In genomic region chr6:75493400-75494064, GRCh38 we compare ENCODE assay signal across 9 cellular contexts. TPM values are rescaled to one million over a fixed set of nuclear protein-coding genes. Genes with fewer than 3 reads are reported as not detected.
DNase-seq lines count a peak whose midpoint lies in the region; TF ChIP-seq lines count a peak whose summit lies in the region.
"Had no signal": no experiment of that assay in that cellular context is flagged by ENCODE, and none has a peak within 500 bp of the region (broad histone marks: within the 10 kb centered on the region; RNA-seq: fewer than 3 reads in every experiment).

A gene with protein sequence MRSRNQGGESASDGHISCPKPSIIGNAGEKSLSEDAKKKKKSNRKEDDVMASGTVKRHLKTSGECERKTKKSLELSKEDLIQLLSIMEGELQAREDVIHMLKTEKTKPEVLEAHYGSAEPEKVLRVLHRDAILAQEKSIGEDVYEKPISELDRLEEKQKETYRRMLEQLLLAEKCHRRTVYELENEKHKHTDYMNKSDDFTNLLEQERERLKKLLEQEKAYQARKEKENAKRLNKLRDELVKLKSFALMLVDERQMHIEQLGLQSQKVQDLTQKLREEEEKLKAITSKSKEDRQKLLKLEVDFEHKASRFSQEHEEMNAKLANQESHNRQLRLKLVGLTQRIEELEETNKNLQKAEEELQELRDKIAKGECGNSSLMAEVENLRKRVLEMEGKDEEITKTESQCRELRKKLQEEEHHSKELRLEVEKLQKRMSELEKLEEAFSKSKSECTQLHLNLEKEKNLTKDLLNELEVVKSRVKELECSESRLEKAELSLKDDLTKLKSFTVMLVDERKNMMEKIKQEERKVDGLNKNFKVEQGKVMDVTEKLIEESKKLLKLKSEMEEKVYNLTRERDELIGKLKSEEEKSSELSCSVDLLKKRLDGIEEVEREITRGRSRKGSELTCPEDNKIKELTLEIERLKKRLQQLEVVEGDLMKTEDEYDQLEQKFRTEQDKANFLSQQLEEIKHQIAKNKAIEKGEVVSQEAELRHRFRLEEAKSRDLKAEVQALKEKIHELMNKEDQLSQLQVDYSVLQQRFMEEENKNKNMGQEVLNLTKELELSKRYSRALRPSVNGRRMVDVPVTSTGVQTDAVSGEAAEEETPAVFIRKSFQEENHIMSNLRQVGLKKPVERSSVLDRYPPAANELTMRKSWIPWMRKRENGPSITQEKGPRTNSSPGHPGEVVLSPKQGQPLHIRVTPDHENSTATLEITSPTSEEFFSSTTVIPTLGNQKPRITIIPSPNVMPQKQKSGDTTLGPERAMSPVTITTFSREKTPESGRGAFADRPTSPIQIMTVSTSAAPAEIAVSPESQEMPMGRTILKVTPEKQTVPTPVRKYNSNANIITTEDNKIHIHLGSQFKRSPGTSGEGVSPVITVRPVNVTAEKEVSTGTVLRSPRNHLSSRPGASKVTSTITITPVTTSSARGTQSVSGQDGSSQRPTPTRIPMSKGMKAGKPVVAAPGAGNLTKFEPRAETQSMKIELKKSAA (N-terminal part only) (minus strand): TSS chr6:75493800. CDS start chr6:75414972, 78,828 bp downstream.

- H3K4me2 ChIP-seq in OCI-LY3 (ENCODE audit: low read length), result peak within 1 kb of the TSS; percentile 81

- H3K27ac Mint-ChIP-seq in mesothelial cell of epicardium (peak within 1 kb of the TSS; percentile 90), type B pancreatic cell (no peak within 1 kb of the TSS)

- peak within 1 kb of the TSS; percentile 20 for H3K9ac ChIP-seq in OCI-LY3 (ENCODE audit: low read length)

- H3K27me3 ChIP-seq in OCI-LY3 (ENCODE audit: low read depth, low read length) (no peaks in the 10 kb centered on the region), esophagus (ENCODE audit: control insufficient read depth in 1 of 2, insufficient read depth in 2 of 2, low read length in 2 of 2) (no peaks in the 10 kb centered on the region)

- H3K36me3 Mint-ChIP-seq in mesothelial cell of epicardium (no peaks in the 10 kb centered on the region), type B pancreatic cell (no peaks in the 10 kb centered on the region)

- H3K36me3 ChIP-seq in OCI-LY3 (replicated peaks; ENCODE audit: low read depth, low read length) (no peaks in the 10 kb centered on the region), esophagus (ENCODE audit: control insufficient read depth in 2 of 2, insufficient read depth in 2 of 2, low read length in 1 of 2) (no peaks in the 10 kb centered on the region)

- no peaks in the 10 kb centered on the region for H4K20me1 ChIP-seq in OCI-LY3 (ENCODE audit: insufficient read depth, low read length)

- H3K4me3 ChIP-seq in OCI-LY3 (ENCODE audit: low read length) (peak within 1 kb of the TSS; percentile 64), esophagus (ENCODE audit: low read depth in 1 of 2, low read length in 2 of 2) (peak within 1 kb of the TSS; percentile 22 to 33)

- peak within 1 kb of the TSS; percentile 66 for H3K4me3 Mint-ChIP-seq in mesothelial cell of epicardium
- peak within 1 kb of the TSS; percentile 75 for H3K4me3 Mint-ChIP-seq in type B pancreatic cell
- H3K4me3 Mint-ChIP-seq: activated T-cell treated with anti-CD3 and anti-CD28 coated beads, Interleukin-2, amount 50 U/mL, for 4 hours had no signal

- no peaks in the 10 kb centered on the region for H3K9me3 Mint-ChIP-seq in mesothelial cell of epicardium
- H3K9me3 Mint-ChIP-seq in type B pancreatic cell, result no peaks in the 10 kb centered on the region
- H3K9me3 Mint-ChIP-seq: activated T-cell treated with anti-CD3 and anti-CD28 coated beads, Interleukin-2, amount 50 U/mL, for 4 hours had no signal

- peak within 1 kb of the TSS; percentile 31; the same call in 1 of the 2 replicates for H2AFZ ChIP-seq in OCI-LY3 (ENCODE audit: low read depth, low read length)

- no peak for TF ChIP-seq CTCF in OCI-LY3 (IDR thresholded peaks at IDR 0.05; ENCODE audit: low read depth, low read length)
- no peak for TF ChIP-seq CTCF in mesothelial cell of epicardium (IDR thresholded peaks at IDR 0.05; ENCODE audit: unreplicated experiment)
- TF ChIP-seq CTCF in type B pancreatic cell (conservative IDR thresholded peaks at IDR 0.05), result no peak

- 20 to 22% methylated on average over 10 of the region's 10 CpGs for WGBS in esophagus, 2 donors

- no peak for DNase-seq in mesothelial cell of epicardium (ENCODE audit: low spot score in 2 of 2, unreplicated experiment in 2 of 2)
- DNase-seq in type B pancreatic cell (ENCODE audit: extremely low spot score, unreplicated experiment), result no peak
- DNase-seq in mesenteric fat pad (ENCODE audit: low spot score), result no peak
- no peak for DNase-seq in NCI-H187 treated with DMSO at 0.1 percent for 48 hours (lab: John Stamatoyannopoulos, UW)
- no peak for DNase-seq in H4 (ENCODE audit: low spot score)
- DNase-seq: activated T-cell treated with anti-CD3 and anti-CD28 coated beads, Interleukin-2, amount 50 U/mL, for 4 hours; NCI-H774 had no signal

- no peaks in the 10 kb centered on the region for H3K9me3 ChIP-seq in OCI-LY3 (ENCODE audit: insufficient read depth, low read length)
- no peaks in the 10 kb centered on the region for H3K9me3 ChIP-seq in esophagus (ENCODE audit: control insufficient read depth in 2 of 2, insufficient read depth in 1 of 2, low read depth in 1 of 2, low read length in 1 of 2)

- H3K79me2 ChIP-seq in OCI-LY3 (ENCODE audit: low read length), result no peaks in the 10 kb centered on the region

- H3K4me1 Mint-ChIP-seq in mesothelial cell of epicardium (peaks cover 73% of the 10 kb centered on the region), type B pancreatic cell (ENCODE audit: unreplicated experiment) (peaks cover 32% of the 10 kb centered on the region)

- no peaks in the 10 kb centered on the region for H3K27me3 Mint-ChIP-seq in mesothelial cell of epicardium (ENCODE audit: low read depth)
- H3K27me3 Mint-ChIP-seq in type B pancreatic cell, result no peaks in the 10 kb centered on the region

- H3K4me1 ChIP-seq in OCI-LY3 (ENCODE audit: low read length), result peaks cover 48% of the 10 kb centered on the region
- no peaks in the 10 kb centered on the region for H3K4me1 ChIP-seq in esophagus (ENCODE audit: control insufficient read depth in 2 of 2, insufficient read depth in 2 of 2, low read length in 1 of 2)

- H3K27ac ChIP-seq in OCI-LY3 (ENCODE audit: low read length) (no peak within 1 kb of the TSS; the same call in 1 of the 2 replicates), esophagus (ENCODE audit: low read depth in 2 of 2, low read length in 1 of 2) (peak within 1 kb of the TSS; percentile 40 to 70)

RNA-seq across cellular contexts. Expression of the gene that starts here (rescaled TPM):
- polyA plus RNA-seq in esophagus, result 1 to 10 TPM in 1 of 2 donors, under 1 TPM in 1; 0.84 to 1.6 TPM
- total RNA-seq in mesothelial cell of epicardium (9.7 to 11.3 TPM (median 10.4 TPM) in 3 replicates), type B pancreatic cell (ENCODE audit: low replicate concordance) (2.0 and 5.0 TPM in 2 replicates), mesenteric fat pad (8.1 TPM)
- total RNA-seq in H4 (2014; rRNA removed; shearing (Covaris generic)), result 0.31 and 0.88 TPM in 2 replicates
